In the genomic region with DNA sequence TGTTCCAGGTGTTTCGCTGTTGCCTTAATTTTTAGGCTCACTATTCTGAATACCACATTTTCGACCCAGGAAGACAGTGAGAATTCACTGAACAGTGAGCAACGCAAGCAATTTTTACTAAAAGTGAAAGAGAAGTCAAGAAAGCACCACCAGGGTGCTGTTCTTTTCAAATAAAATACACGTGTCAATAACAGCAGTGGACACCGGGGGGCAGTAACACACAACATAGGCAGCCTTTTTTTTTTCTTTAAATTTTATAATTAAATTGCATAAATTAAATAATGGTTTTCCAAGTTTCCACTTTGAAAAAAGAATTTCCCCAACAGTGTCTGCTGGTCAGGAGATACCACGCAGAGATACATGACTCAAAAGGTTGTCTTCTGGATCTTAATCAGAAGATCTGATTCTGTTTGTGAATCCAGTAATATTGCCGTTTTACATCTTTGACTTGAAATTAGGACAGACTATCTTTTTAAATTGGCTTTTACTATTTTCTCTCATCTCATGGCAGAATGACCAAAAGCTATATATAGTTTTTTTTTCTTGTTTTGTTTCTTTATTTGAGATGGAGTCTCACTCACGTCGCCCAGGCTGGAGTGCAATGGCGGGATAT, we compare ENCODE assay signal across 7 cellular contexts. TPM values are rescaled to one million over a fixed set of nuclear protein-coding genes. Genes with fewer than 3 reads are reported as not detected.
DNase-seq lines count a peak whose midpoint lies in the region; ATAC-seq and TF ChIP-seq lines count a peak whose summit lies in the region.

No MANE protein-coding gene starts in this region.

- H3K4me3 ChIP-seq in choroid plexus epithelial cell (ENCODE audit: low read depth, low read length) (peak overlapping the region; percentile 44), mesendoderm (ENCODE audit: low read length) (no peak overlapping the region)

- no peak overlapping the region for H3K4ac ChIP-seq in mesendoderm (ENCODE audit: low read depth, low read length)

- H3K23ac ChIP-seq in mesendoderm (ENCODE audit: low read length) = no peak overlapping the region

- DNase-seq in DMS 273 (lab: John Stamatoyannopoulos, UW; ENCODE audit: unreplicated experiment) (peak; percentile 83), NCI-H748 treated with DMSO at 0.1 percent for 48 hours (lab: John Stamatoyannopoulos, UW) (peak; percentile 8), choroid plexus epithelial cell (ENCODE audit: low read depth) (peak; percentile 79), mesendoderm (peak; percentile 51)
- DNase-seq in stimulated activated naive CD4-positive, alpha-beta T cell treated with Interleukin-2 at 50 U/mL for 16 hours (lab: John Stamatoyannopoulos, UW) = no peak

- no peaks in the 10 kb centered on the region for H3K36me3 ChIP-seq in mesendoderm (ENCODE audit: control insufficient read depth, insufficient read depth, low read length)

- H3K4me1 ChIP-seq in mesendoderm (ENCODE audit: control insufficient read depth, low read depth, low read length) = no peaks in the 10 kb centered on the region

- WGBS in mesendoderm (ENCODE audit: extremely low coverage, insufficient coverage, low lambda C conversion rate) = no CpG with 5 or more reads among the region's 10 CpGs

- no peaks in the 10 kb centered on the region for H3K79me2 ChIP-seq in mesendoderm (ENCODE audit: control insufficient read depth, insufficient read depth, low read length)

- H3K18ac ChIP-seq in mesendoderm (ENCODE audit: low read length) = no peak overlapping the region

- H3K4me2 ChIP-seq in mesendoderm (ENCODE audit: low read length) = no peak overlapping the region

- H3K56ac ChIP-seq in mesendoderm (ENCODE audit: low read length) = no peak overlapping the region

- H4K8ac ChIP-seq in mesendoderm (ENCODE audit: low read depth, low read length) = no peak overlapping the region

- H2BK5ac ChIP-seq in mesendoderm (ENCODE audit: low read length) = no peak overlapping the region

- H2BK120ac ChIP-seq in mesendoderm (ENCODE audit: low read depth, low read length) = no peak overlapping the region

- no peak overlapping the region for H3K9ac ChIP-seq in mesendoderm (ENCODE audit: low read length)

- no peak overlapping the region for H2BK15ac ChIP-seq in mesendoderm (replicated peaks; ENCODE audit: low read depth)

- TF ChIP-seq CTCF in choroid plexus epithelial cell (conservative IDR thresholded peaks at IDR 0.05; ENCODE audit: low read depth, low read length) = peak; percentile 76

- no peak overlapping the region for H3K27ac ChIP-seq in mesendoderm (ENCODE audit: low read depth, low read length)

- no peaks in the 10 kb centered on the region for H3K27me3 ChIP-seq in mesendoderm (ENCODE audit: insufficient read depth, low read length, poor library complexity)

- H4K5ac ChIP-seq in mesendoderm (ENCODE audit: low read length) = no peak overlapping the region

- peak; percentile 84 for ATAC-seq in GM18870 (IDR thresholded peaks at IDR 0.05; ENCODE audit: unreplicated experiment)
- ATAC-seq in HG03103 (IDR thresholded peaks at IDR 0.05; ENCODE audit: low read depth, unreplicated experiment) = peak; percentile 87

- no peaks in the 10 kb centered on the region for H3K79me1 ChIP-seq in mesendoderm (ENCODE audit: low read length)

- H2AK5ac ChIP-seq in mesendoderm (ENCODE audit: low read length) = no peak overlapping the region

RNA-seq across cellular contexts. Expression of a gene that starts 47.1 kb away (rescaled TPM):
- polyA plus RNA-seq in mesendoderm (2013, experiment 1 of 2) = 1.5 TPM
- 1.7 TPM for polyA plus RNA-seq in mesendoderm (2013, experiment 2 of 2)
